Comparison of ENCODE assay signal across 8 cellular contexts in the genomic region with DNA sequence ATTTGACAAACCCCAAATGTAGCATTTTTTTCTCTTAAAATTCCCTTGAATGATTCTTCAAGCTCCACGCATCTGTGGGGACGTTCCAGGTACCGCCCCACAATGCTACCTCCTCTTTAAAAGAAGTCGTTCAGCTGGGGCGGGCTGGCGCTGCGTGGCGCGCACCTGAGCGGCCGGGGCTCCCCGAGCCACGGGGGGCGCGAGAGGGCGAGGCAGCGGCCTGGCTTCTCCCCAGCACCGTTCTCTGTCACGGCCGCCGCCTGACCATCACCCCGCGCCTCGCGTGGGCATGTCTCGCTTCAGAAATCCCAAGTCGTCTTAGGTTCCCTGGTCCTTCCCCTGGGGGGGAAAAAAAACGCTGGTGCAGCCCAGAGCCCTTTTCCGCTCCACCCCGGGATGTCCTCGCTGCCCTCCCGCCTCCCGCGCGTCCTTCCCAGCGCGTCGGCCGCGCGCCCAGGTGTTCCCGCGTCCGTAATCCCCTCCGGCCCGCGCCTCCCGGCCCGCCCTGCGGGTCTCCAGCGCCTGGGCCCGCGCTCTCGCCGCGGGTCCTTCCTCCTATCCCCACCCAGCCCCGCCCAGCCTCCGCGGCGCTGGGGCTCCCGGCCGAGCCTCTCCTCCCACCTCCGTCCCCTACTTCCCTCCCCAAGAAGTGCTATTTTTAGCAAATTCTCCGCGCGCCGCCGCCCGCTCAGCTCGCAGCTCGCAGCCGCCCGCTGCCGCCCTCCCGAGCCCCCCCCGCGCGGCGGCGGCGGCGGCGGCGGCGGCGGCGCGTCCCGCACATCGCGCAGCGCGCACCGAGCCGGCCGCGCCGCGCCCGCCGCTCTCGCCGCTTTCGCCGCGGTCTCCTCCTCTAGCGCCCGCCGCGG. TPM values are rescaled to one million over a fixed set of nuclear protein-coding genes. Genes with fewer than 3 reads are reported as not detected.
DNase-seq lines count a peak whose midpoint lies in the region; ATAC-seq, FAIRE-seq and TF ChIP-seq lines count a peak whose summit lies in the region.

No MANE protein-coding gene starts in this region.

- TF ChIP-seq POLR2A in breast epithelium (IDR thresholded peaks at IDR 0.05) = no peak

- DNase-seq in activated naive CD4-positive, alpha-beta T cell treated with anti-CD3 and anti-CD28 coated beads for 36 hours = no peak
- no peak for DNase-seq in activated naive CD4-positive, alpha-beta T cell treated with Interleukin-2 at 50 U/mL for 16 hours
- DNase-seq in NCI-H2081 treated with DMSO at 0.1 percent for 48 hours (lab: John Stamatoyannopoulos, UW) (peak; percentile 31), breast epithelium (ENCODE audit: low spot score in 2 of 2) (no peak), iris pigment epithelial cell (ENCODE audit: low read depth) (peak; percentile 7), small intestine (no peak), epidermal melanocyte (ENCODE audit: insufficient read length, low spot score) (no peak)

- peak overlapping the region; percentile 70 to 81 (median 79) for H3K4me3 ChIP-seq in breast epithelium
- H3K4me3 ChIP-seq in small intestine (ENCODE audit: low read depth in 1 of 2, low read length in 2 of 2) = peak overlapping the region; percentile 46 to 53

- peaks cover 6% of the 10 kb centered on the region for H3K9me3 Mint-ChIP-seq in activated naive CD4-positive, alpha-beta T cell treated with anti-CD3 and anti-CD28 coated beads for 36 hours

- 1% methylated on average over 58 to 110 of the region's 110 CpGs for WGBS in small intestine, 3 donors

- H3K4me3 Mint-ChIP-seq in activated naive CD4-positive, alpha-beta T cell treated with anti-CD3 and anti-CD28 coated beads for 36 hours = peak overlapping the region; percentile 55

- CTCF ChIA-PET in activated naive CD4-positive, alpha-beta T cell treated with anti-CD3 and anti-CD28 coated beads for 36 hours (lab: Charles Lee) = no interaction called here

- peaks cover 3% of the 10 kb centered on the region for H3K4me1 Mint-ChIP-seq in activated naive CD4-positive, alpha-beta T cell treated with anti-CD3 and anti-CD28 coated beads for 36 hours (ENCODE audit: low read depth)

- intact Hi-C loops in activated naive CD4-positive, alpha-beta T cell treated with anti-CD3 and anti-CD28 coated beads for 36 hours (cut with micrococcal nuclease) = no loop called here
- intact Hi-C loops in breast epithelium (cut with DNase I; ENCODE audit: low total_unique reads) = no loop called here

- FAIRE-seq in small intestine (lab: Jason Lieb, UNC) = no peak

- peaks cover 0 to 3% of the 10 kb centered on the region in 2 donors for H3K4me1 ChIP-seq in breast epithelium
- no peaks in the 10 kb centered on the region for H3K4me1 ChIP-seq in small intestine (ENCODE audit: control insufficient read depth in 2 of 2, insufficient read depth in 1 of 2, low read depth in 1 of 2, low read length in 1 of 2)

- H3K36me3 ChIP-seq in breast epithelium (no peaks in the 10 kb centered on the region), small intestine (ENCODE audit: control insufficient read depth in 2 of 2, insufficient read depth in 2 of 2, low read length in 2 of 2) (no peaks in the 10 kb centered on the region)

- H3K27me3 ChIP-seq in breast epithelium (peaks cover 0 to 4% of the 10 kb centered on the region in 2 donors), small intestine (ENCODE audit: control insufficient read depth in 2 of 2, insufficient read depth in 2 of 2, low read length in 2 of 2) (peaks cover 2 to 4% of the 10 kb centered on the region in 2 donors)

- H3K27me3 Mint-ChIP-seq in activated naive CD4-positive, alpha-beta T cell treated with anti-CD3 and anti-CD28 coated beads for 36 hours (ENCODE audit: low read depth) = peaks cover 45% of the 10 kb centered on the region

- H3K27ac Mint-ChIP-seq in activated naive CD4-positive, alpha-beta T cell treated with anti-CD3 and anti-CD28 coated beads for 36 hours = no peak overlapping the region

- H3K27ac ChIP-seq in breast epithelium (no peak overlapping the region), small intestine (ENCODE audit: low read depth in 1 of 2, low read length in 1 of 2) (no peak overlapping the region)

- peaks cover 2% of the 10 kb centered on the region for H3K36me3 Mint-ChIP-seq in activated naive CD4-positive, alpha-beta T cell treated with anti-CD3 and anti-CD28 coated beads for 36 hours (ENCODE audit: low read depth)

- H3K9me3 ChIP-seq in breast epithelium (peaks cover 0 to 9% of the 10 kb centered on the region in 2 donors), small intestine (ENCODE audit: control insufficient read depth, low read depth) (no peaks in the 10 kb centered on the region)

- ATAC-seq in GM18502 (IDR thresholded peaks at IDR 0.05; ENCODE audit: poor library complexity, unreplicated experiment) = no peak

- TF ChIP-seq CTCF in breast epithelium (IDR thresholded peaks at IDR 0.05) = no peak

RNA-seq across cellular contexts. Expression of a gene that starts 58.8 kb away (rescaled TPM):
- total RNA-seq in activated naive CD4-positive, alpha-beta T cell treated with anti-CD3 and anti-CD28 coated beads for 36 hours = not detected
- not detected for total RNA-seq in breast epithelium
- polyA plus RNA-seq in small intestine = not detected

Comparison
In these comparisons a context has a peak if more than half of its experiments do, and no peak if none do; other contexts are left out.
1. DNase-seq: peak in NCI-H2081 treated with DMSO at 0.1 percent for 48 hours (single experiment) and iris pigment epithelial cell (single experiment); none in activated naive CD4-positive, alpha-beta T cell treated with anti-CD3 and anti-CD28 coated beads for 36 hours (single experiment), activated naive CD4-positive, alpha-beta T cell treated with Interleukin-2 at 50 U/mL for 16 hours (single experiment), breast epithelium (0 of 2), small intestine (single experiment) and epidermal melanocyte (single experiment).